Comparison of ENCODE assay signal across 26 cellular contexts in the genomic region with DNA sequence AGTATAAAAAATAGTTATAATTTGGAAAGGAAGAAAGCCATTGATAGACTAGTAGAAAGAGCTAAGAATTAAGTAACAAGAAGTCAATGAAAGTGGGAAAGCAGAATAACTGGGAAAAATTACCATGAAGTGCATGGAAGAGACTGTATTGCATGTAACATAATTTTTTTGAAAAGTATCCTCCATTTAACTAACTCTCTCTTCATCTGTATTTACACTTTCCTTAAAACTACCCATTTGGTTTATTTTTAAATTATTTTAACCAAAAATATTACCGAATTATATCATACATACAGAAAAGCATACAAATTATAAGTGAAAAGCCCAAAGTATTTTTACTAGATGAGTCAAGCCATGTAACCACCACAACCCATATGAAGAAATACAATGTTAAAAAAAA.
"Had no signal": no experiment of that assay in that cellular context is flagged by ENCODE, and none has a peak within 500 bp of the region (broad histone marks: within the 10 kb centered on the region; RNA-seq: fewer than 3 reads in every experiment).

No MANE protein-coding gene starts in this region.

- H3K9me3 ChIP-seq: suprapubic skin, testis, thoracic aorta, thyroid gland, tibial artery, transverse colon, upper lobe of left lung, upper lobe of right lung, uterus, vagina had no signal

- H3K4me1 ChIP-seq: stomach, suprapubic skin, testis, thyroid gland, tibial artery, tibial nerve, transverse colon, upper lobe of left lung, upper lobe of right lung, uterus, vagina had no signal

- H3K27me3 ChIP-seq: stomach, suprapubic skin, testis, thyroid gland, tibial artery, tibial nerve, transverse colon, upper lobe of left lung, upper lobe of right lung, uterus, vagina had no signal

- H3K27ac ChIP-seq: stomach, suprapubic skin, testis, thoracic aorta, thyroid gland, tibial artery, tibial nerve, transverse colon, upper lobe of left lung, upper lobe of right lung, uterus, vagina had no signal

- ATAC-seq: stimulated activated effector memory CD8-positive, alpha-beta T cell treated with anti-CD3 and anti-CD28 coated beads, Interleukin-12 subunit alpha, Interleukin-12 subunit beta, amount 100 ng/mL, for 72 hours; stimulated activated memory B cell treated with anti-CD40 and anti-IgM and Interleukin-4, amounts not matched to agents 10 μg/mL and 1 μg/mL and 100 μg/mL, for 72 hours; stimulated activated naive B cell treated with anti-CD40 and anti-IgM and Interleukin-4, amounts not matched to agents 10 μg/mL and 1 μg/mL and 100 μg/mL, for 72 hours; stimulated activated naive CD8-positive, alpha-beta T cell treated with anti-CD3 and anti-CD28 coated beads, Interleukin-15, amount 100 ng/mL, for 72 hours; stimulated activated naive CD8-positive, alpha-beta T cell treated with anti-CD3 and anti-CD28 coated beads, Interleukin-15, Interleukin-2, amounts not matched to agents 100 U/mL and 50 U/mL, for 24 hours; upper lobe of right lung had no signal

- H3K4me3 ChIP-seq: stomach, suprapubic skin, testis, thoracic aorta, thyroid gland, tibial artery, tibial nerve, transverse colon, upper lobe of left lung, upper lobe of right lung, uterus, vagina had no signal

- DNase-seq: stimulated activated CD4-positive, alpha-beta T cell treated with anti-CD3 and anti-CD28 coated beads, Interleukin-2, amount 100 ng/mL, for 48 hours; stimulated activated CD4-positive, alpha-beta T cell treated with anti-CD3 and anti-CD28 coated beads, Interleukin-4, amount 100 ng/mL, for 1 hour; stimulated activated CD4-positive, alpha-beta T cell treated with anti-CD3 and anti-CD28 coated beads, Interleukin-4, amount 100 ng/mL, for 24 hours; stimulated activated CD4-positive, alpha-beta T cell treated with anti-CD3 and anti-CD28 coated beads, Interleukin-4, amount 100 ng/mL, for 4 hours; stimulated activated CD8-positive, alpha-beta memory T cell treated with anti-CD3 and anti-CD28 coated beads, Interleukin-4, amount 100 ng/mL, for 48 hours; stimulated activated naive B cell treated with anti-CD40 and anti-IgM and Interleukin-4, amounts not matched to agents 10 μg/mL and 1 μg/mL and 100 μg/mL, for 72 hours; stimulated activated naive CD4-positive, alpha-beta T cell; stimulated activated naive CD4-positive, alpha-beta T cell treated with Interleukin-2 at 50 U/mL for 16 hours; stimulated activated naive CD8-positive, alpha-beta T cell treated with anti-CD3 and anti-CD28 coated beads, Interleukin-15, amount 100 ng/mL, for 72 hours; stimulated activated naive CD8-positive, alpha-beta T cell treated with anti-CD3 and anti-CD28 coated beads, Interleukin-15, Interleukin-2, amounts not matched to agents 100 U/mL and 50 U/mL, for 24 hours; stomach; substantia nigra; testis; thyroid gland; tibial artery; transverse colon; trophoblast cell; upper lobe of left lung; upper lobe of right lung; uterus had no signal

- H3K36me3 ChIP-seq: stomach, suprapubic skin, thoracic aorta, thyroid gland, tibial artery, tibial nerve, transverse colon, upper lobe of left lung, upper lobe of right lung, uterus, vagina had no signal
